In genomic region chr1:100328133-100328532, GRCh38 we compare ENCODE assay signal across 25 cellular contexts.
"Had no signal": no experiment of that assay in that cellular context is flagged by ENCODE, and none has a peak within 500 bp of the region (broad histone marks: within the 10 kb centered on the region; RNA-seq: fewer than 3 reads in every experiment).

No MANE protein-coding gene starts in this region.

- H3K36me3 ChIP-seq: ascending aorta, esophagus muscularis mucosa, heart right ventricle, left ventricle myocardium inferior, right atrium auricular region, tibial nerve, uterus had no signal

- H3K4me1 ChIP-seq: ascending aorta, uterus had no signal

- H3K27ac Mint-ChIP-seq: activated naive CD4-positive, alpha-beta T cell treated with anti-CD3 and anti-CD28 coated beads, Interleukin-2, amount 50 U/mL, for 24 hours; immature natural killer cell; progenitor cell of endocrine pancreas had no signal

- H3K4me3 ChIP-seq: ascending aorta, esophagus muscularis mucosa, heart right ventricle, left ventricle myocardium inferior, right atrium auricular region, tibial nerve, uterus had no signal

- H3K9me3 ChIP-seq: ascending aorta, esophagus muscularis mucosa, heart right ventricle, left ventricle myocardium inferior, right atrium auricular region, tibial nerve, uterus had no signal

- H3K27me3 ChIP-seq: ascending aorta, esophagus muscularis mucosa, heart right ventricle, right atrium auricular region, tibial nerve, uterus had no signal

- H3K36me3 Mint-ChIP-seq: activated naive CD4-positive, alpha-beta T cell treated with anti-CD3 and anti-CD28 coated beads, Interleukin-2, amount 50 U/mL, for 24 hours; immature natural killer cell had no signal

- H3K4me3 Mint-ChIP-seq: activated naive CD4-positive, alpha-beta T cell treated with anti-CD3 and anti-CD28 coated beads, Interleukin-2, amount 50 U/mL, for 24 hours; immature natural killer cell; neural crest cell had no signal

- H3K27me3 Mint-ChIP-seq: activated naive CD4-positive, alpha-beta T cell treated with anti-CD3 and anti-CD28 coated beads, Interleukin-2, amount 50 U/mL, for 24 hours; progenitor cell of endocrine pancreas had no signal

- H3K4me1 Mint-ChIP-seq: immature natural killer cell, neural crest cell had no signal

- ATAC-seq: heart right ventricle had no signal

- H3K9me3 Mint-ChIP-seq: activated naive CD4-positive, alpha-beta T cell treated with anti-CD3 and anti-CD28 coated beads, Interleukin-2, amount 50 U/mL, for 24 hours; immature natural killer cell; neural crest cell had no signal

- DNase-seq: activated CD4-positive, alpha-beta T cell treated with anti-CD3 and anti-CD28 coated beads, Interleukin-2, amount 50 U/mL, for 1 hour; activated CD4-positive, CD25-positive, alpha-beta regulatory T cell treated with anti-CD3 and anti-CD28 coated beads, Interleukin-2, amount 50 U/mL, for 72 hours; activated CD8-positive, alpha-beta memory T cell treated with anti-CD3 and anti-CD28 coated beads, Interleukin-2, amount 50 U/mL, for 48 hours; activated effector memory CD4-positive, alpha-beta T cell treated with Interleukin-2 at 50 U/mL for 16 hours; activated T-cell treated with anti-CD3 and anti-CD28 coated beads, Interleukin-2, amount 50 U/mL, for 48 hours; cortex of kidney; effector CD4-positive, alpha-beta T cell; heart right ventricle; immature natural killer cell; kidney glomerular epithelial cell; left ventricle myocardium inferior; mammary epithelial cell; stimulated activated CD4-positive, alpha-beta T cell treated with anti-CD3 and anti-CD28 coated beads, Interleukin-2, amount 100 ng/mL, for 24 hours; stimulated activated naive CD4-positive, alpha-beta T cell treated with Interleukin-2 at 50 U/mL for 16 hours; substantia nigra; T-helper 9 cell; uterus had no signal

- H3K27ac ChIP-seq: ascending aorta, esophagus muscularis mucosa, heart right ventricle, left ventricle myocardium inferior, right atrium auricular region, tibial nerve, uterus, VCaP had no signal
